Comparison of ENCODE assay signal across 19 cellular contexts in genomic region chr18:73683618-73684238, GRCh38.
DNase-seq lines count a peak whose midpoint lies in the region; ATAC-seq and TF ChIP-seq lines count a peak whose summit lies in the region.
"Had no signal": no experiment of that assay in that cellular context is flagged by ENCODE, and none has a peak within 500 bp of the region (broad histone marks: within the 10 kb centered on the region; RNA-seq: fewer than 3 reads in every experiment).

No MANE protein-coding gene starts in this region.

- no peaks in the 10 kb centered on the region for H3K9me3 ChIP-seq in neural progenitor cell (ENCODE audit: low read depth)
- H3K9me3 ChIP-seq: left ventricle myocardium inferior, MG63, psoas muscle had no signal

- no peak overlapping the region for H3K27ac Mint-ChIP-seq in neural progenitor cell
- H3K27ac Mint-ChIP-seq: activated naive CD8-positive, alpha-beta T cell treated with anti-CD3 and anti-CD28 coated beads for 36 hours; dendritic cell treated with granulocyte-macrophage colony-stimulating factor and Interleukin-4, amounts not matched to agents 40 ng/mL and 50 ng/mL, for 4 days; T-helper 2 cell treated with Interferon-gamma antibody and Interleukin-4, amounts not matched to agents 5 μg/mL and 100 μg/mL, for 36 hours had no signal

- H3K9me3 Mint-ChIP-seq in neural progenitor cell, result no peaks in the 10 kb centered on the region
- H3K9me3 Mint-ChIP-seq: activated naive CD8-positive, alpha-beta T cell treated with anti-CD3 and anti-CD28 coated beads for 36 hours; dendritic cell treated with granulocyte-macrophage colony-stimulating factor and Interleukin-4, amounts not matched to agents 40 ng/mL and 50 ng/mL, for 4 days; T-helper 2 cell treated with Interferon-gamma antibody and Interleukin-4, amounts not matched to agents 5 μg/mL and 100 μg/mL, for 36 hours had no signal

- H3K36me3 ChIP-seq in neural progenitor cell, result no peaks in the 10 kb centered on the region
- H3K36me3 ChIP-seq: left ventricle myocardium inferior had no signal

- no peak overlapping the region for H2AFZ ChIP-seq in neural progenitor cell (replicated peaks)

- H3K36me3 Mint-ChIP-seq in neural progenitor cell, result no peaks in the 10 kb centered on the region
- H3K36me3 Mint-ChIP-seq: activated naive CD8-positive, alpha-beta T cell treated with anti-CD3 and anti-CD28 coated beads for 36 hours; brain had no signal

- H3K4me2 ChIP-seq in neural progenitor cell, result no peak overlapping the region

- H3K4me3 ChIP-seq in fibroblast of the aortic adventitia (ENCODE audit: low read depth, low read length) (no peak overlapping the region), neural progenitor cell (no peak overlapping the region)
- H3K4me3 ChIP-seq: left ventricle myocardium inferior, MG63, psoas muscle, SK-N-MC had no signal

- peaks cover 3% of the 10 kb centered on the region for H3K27me3 Mint-ChIP-seq in neural progenitor cell (ENCODE audit: insufficient read depth, low read depth)
- H3K27me3 Mint-ChIP-seq: activated naive CD8-positive, alpha-beta T cell treated with anti-CD3 and anti-CD28 coated beads for 36 hours; dendritic cell treated with granulocyte-macrophage colony-stimulating factor and Interleukin-4, amounts not matched to agents 40 ng/mL and 50 ng/mL, for 4 days had no signal

- H3K27me3 ChIP-seq in neural progenitor cell, result no peaks in the 10 kb centered on the region
- H3K27me3 ChIP-seq: MG63 had no signal

- TF ChIP-seq CTCF in fibroblast of the aortic adventitia (IDR thresholded peaks at IDR 0.05; ENCODE audit: insufficient read depth, low read length), result no peak
- no peak for TF ChIP-seq CTCF in neural progenitor cell (IDR thresholded peaks at IDR 0.05)

- H3K4me1 Mint-ChIP-seq in neural progenitor cell, result peaks cover 17% of the 10 kb centered on the region

- H4K20me1 ChIP-seq in neural progenitor cell (ENCODE audit: low read depth), result no peaks in the 10 kb centered on the region

- ATAC-seq in HG02938 (IDR thresholded peaks at IDR 0.05; ENCODE audit: unreplicated experiment), result peak; percentile 39
- no peak for ATAC-seq in HG03565 (IDR thresholded peaks at IDR 0.05; ENCODE audit: unreplicated experiment)
- ATAC-seq: psoas muscle had no signal

- H3K9ac ChIP-seq in neural progenitor cell, result no peak overlapping the region

- H3K27ac ChIP-seq in neural progenitor cell, result no peak overlapping the region
- H3K27ac ChIP-seq: left ventricle myocardium inferior, psoas muscle, SK-N-MC had no signal

- H3K79me2 ChIP-seq in neural progenitor cell (ENCODE audit: low read depth), result no peaks in the 10 kb centered on the region

- peaks cover 4% of the 10 kb centered on the region for H3K4me1 ChIP-seq in neural progenitor cell
- H3K4me1 ChIP-seq: psoas muscle had no signal

- no peak overlapping the region for H3K4me3 Mint-ChIP-seq in neural progenitor cell
- H3K4me3 Mint-ChIP-seq: activated naive CD8-positive, alpha-beta T cell treated with anti-CD3 and anti-CD28 coated beads for 36 hours; brain; dendritic cell treated with granulocyte-macrophage colony-stimulating factor and Interleukin-4, amounts not matched to agents 40 ng/mL and 50 ng/mL, for 4 days; T-helper 2 cell treated with Interferon-gamma antibody and Interleukin-4, amounts not matched to agents 5 μg/mL and 100 μg/mL, for 36 hours had no signal

- H3F3A ChIP-seq in neural progenitor cell (ENCODE audit: low read depth), result no peaks in the 10 kb centered on the region

- DNase-seq in EH (ENCODE audit: low read depth), result peak; percentile 52
- DNase-seq in amniotic epithelial cell (ENCODE audit: low read depth), result peak; percentile 6
- peak; percentile 66 for DNase-seq in fibroblast of the aortic adventitia (ENCODE audit: low read depth)
- no peak for DNase-seq in activated CD4-positive, alpha-beta T cell treated with anti-CD3 and anti-CD28 coated beads for 4 hours
- no peak for DNase-seq in neural progenitor cell (ENCODE audit: low spot score)
- no peak for DNase-seq in SW480 (ENCODE audit: low spot score)
- DNase-seq: activated naive CD8-positive, alpha-beta T cell treated with anti-CD3 and anti-CD28 coated beads for 36 hours; activated T-cell treated with anti-CD3 and anti-CD28 coated beads, Interleukin-2, amount 50 U/mL, for 48 hours; left ventricle myocardium inferior; MG63; NCI-H774; psoas muscle; small intestine had no signal

Comparison
In these comparisons a context has a peak if more than half of its experiments do, and no peak if none do; other contexts are left out.
1. DNase-seq: peak in EH (single experiment), amniotic epithelial cell (single experiment) and fibroblast of the aortic adventitia (single experiment); none in activated CD4-positive, alpha-beta T cell treated with anti-CD3 and anti-CD28 coated beads for 4 hours (0 of 2), neural progenitor cell (single experiment) and SW480 (single experiment).